In the genomic region with DNA sequence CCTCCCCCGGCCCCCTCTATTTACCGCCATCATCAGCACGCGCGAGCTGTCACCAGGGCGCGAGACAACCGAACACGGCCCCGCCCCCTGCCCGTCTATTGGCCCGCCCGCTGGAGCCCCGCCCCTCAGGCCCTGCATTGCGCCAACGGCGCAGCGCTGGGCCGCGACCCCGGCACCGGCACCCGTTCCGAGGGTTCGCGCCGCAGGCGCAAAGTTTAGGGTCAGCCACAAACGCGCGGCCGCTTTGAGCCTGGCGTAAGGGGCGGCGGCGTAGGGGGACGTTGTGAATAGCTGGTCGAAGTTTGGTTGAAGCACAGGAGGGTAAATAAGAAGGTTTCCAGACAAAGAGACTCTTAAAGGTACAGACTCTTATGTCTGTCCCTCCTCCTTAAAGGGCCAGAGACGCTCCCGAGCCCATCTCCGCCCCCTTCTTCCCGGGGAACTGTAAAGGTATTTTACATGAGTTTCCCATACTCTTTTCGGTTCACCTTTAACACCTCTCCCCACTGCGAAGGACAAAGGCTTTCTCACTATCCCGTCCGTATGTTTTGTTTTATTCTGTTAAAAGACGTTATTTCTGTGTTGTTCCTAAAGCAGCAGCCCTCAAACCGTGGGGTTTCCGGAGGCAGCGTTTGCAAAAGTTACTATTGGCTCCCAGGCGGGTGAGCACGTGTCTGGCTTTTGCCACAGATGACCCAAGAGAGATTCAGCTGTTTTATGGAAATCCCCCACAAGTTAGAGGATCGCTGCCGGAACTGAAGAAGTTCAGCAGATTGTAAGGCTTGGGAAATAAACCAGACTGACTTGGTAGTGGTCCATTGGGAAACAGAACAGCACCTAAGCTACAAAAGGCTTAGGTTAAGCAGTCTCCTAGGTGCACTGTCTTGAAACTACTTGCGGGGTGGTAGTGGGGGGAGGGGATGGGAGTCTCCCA, we compare ENCODE assay signal across 1 cellular context.
A peak's percentile ranks its signal among the peaks of the same experiment; 100 is the strongest.
TF ChIP-seq lines count a peak whose summit lies in the region.

A gene (minus strand): TSS at position 76 of the 934 bp plus-strand sequence. CDS start 88,392 bp downstream, outside the sequence.

TF ChIP-seq in K562, 482 proteins besides CTCF, POLR2A, EP300 and RAD21 (continued from another document and continues in another):
- TF ChIP-seq, protein P1, sequence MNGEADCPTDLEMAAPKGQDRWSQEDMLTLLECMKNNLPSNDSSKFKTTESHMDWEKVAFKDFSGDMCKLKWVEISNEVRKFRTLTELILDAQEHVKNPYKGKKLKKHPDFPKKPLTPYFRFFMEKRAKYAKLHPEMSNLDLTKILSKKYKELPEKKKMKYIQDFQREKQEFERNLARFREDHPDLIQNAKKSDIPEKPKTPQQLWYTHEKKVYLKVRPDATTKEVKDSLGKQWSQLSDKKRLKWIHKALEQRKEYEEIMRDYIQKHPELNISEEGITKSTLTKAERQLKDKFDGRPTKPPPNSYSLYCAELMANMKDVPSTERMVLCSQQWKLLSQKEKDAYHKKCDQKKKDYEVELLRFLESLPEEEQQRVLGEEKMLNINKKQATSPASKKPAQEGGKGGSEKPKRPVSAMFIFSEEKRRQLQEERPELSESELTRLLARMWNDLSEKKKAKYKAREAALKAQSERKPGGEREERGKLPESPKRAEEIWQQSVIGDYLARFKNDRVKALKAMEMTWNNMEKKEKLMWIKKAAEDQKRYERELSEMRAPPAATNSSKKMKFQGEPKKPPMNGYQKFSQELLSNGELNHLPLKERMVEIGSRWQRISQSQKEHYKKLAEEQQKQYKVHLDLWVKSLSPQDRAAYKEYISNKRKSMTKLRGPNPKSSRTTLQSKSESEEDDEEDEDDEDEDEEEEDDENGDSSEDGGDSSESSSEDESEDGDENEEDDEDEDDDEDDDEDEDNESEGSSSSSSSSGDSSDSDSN (IDR thresholded peaks at IDR 0.05; ENCODE audit: borderline replicate concordance in 1 of 2, low read depth in 2 of 2, low read length in 2 of 2) = 0 out of 4 replicates have a peak, but pooled peaks of 1 of the 2 experiments have one; percentile 24
- TF ChIP-seq ZNF121 (CRISPR knock-in tag; conservative IDR thresholded peaks at IDR 0.05) (no peak), SRSF1 (IDR thresholded peaks at IDR 0.05; ENCODE audit: low read depth, low read length) (peak; percentile 92; the same call in 1 of the 2 replicates), SIRT6 (IDR thresholded peaks at IDR 0.05; ENCODE audit: low read depth, low read length) (no peak), PCBP1 (IDR thresholded peaks at IDR 0.05; ENCODE audit: low read depth, low read length, poor library complexity, severe bottlenecking) (no peak), GATAD2A (IDR thresholded peaks at IDR 0.05) (no peak), DNMT1 (IDR thresholded peaks at IDR 0.05) (no peak), PHTF2 (CRISPR knock-in tag; IDR thresholded peaks at IDR 0.05) (no peak), GABPB2 (CRISPR knock-in tag; conservative IDR thresholded peaks at IDR 0.05) (no peak), ZBED1 (IDR thresholded peaks at IDR 0.05) (no peak), RB1 (IDR thresholded peaks at IDR 0.05; ENCODE audit: low read depth) (peak; percentile 88), ZNF785 (CRISPR knock-in tag; IDR thresholded peaks at IDR 0.05) (no peak), ZNF561 (CRISPR knock-in tag; conservative IDR thresholded peaks at IDR 0.05) (no peak), MYNN (IDR thresholded peaks at IDR 0.05) (peak; percentile 86), MYNN (CRISPR knock-in tag; IDR thresholded peaks at IDR 0.05) (no peak), CXXC5 (CRISPR knock-in tag; IDR thresholded peaks at IDR 0.05) (peak; percentile 84), PHB2 (IDR thresholded peaks at IDR 0.05; ENCODE audit: low read depth) (no peak), SNRNP70 (optimal IDR thresholded peaks at IDR 0.05; ENCODE audit: low read depth, low read length) (no peak), DIDO1 (tag; IDR thresholded peaks at IDR 0.05; ENCODE audit: low read depth) (0 out of 2 replicates have a peak, but pooled peaks have one; percentile 39), TAL1 (IDR thresholded peaks at IDR 0.05) (no peak; the same call in 1 of the 2 replicates), GATAD2B (IDR thresholded peaks at IDR 0.05; ENCODE audit: borderline replicate concordance) (no peak), HDAC8 (tag; IDR thresholded peaks at IDR 0.05) (no peak), MIER1 (IDR thresholded peaks at IDR 0.05; ENCODE audit: low read depth) (no peak), SMAD3 (CRISPR knock-in tag; conservative IDR thresholded peaks at IDR 0.05) (no peak), BCL6 (CRISPR knock-in tag; IDR thresholded peaks at IDR 0.05) (no peak), ZNF830 (CRISPR knock-in tag; IDR thresholded peaks at IDR 0.05) (no peak), LARP7 (IDR thresholded peaks at IDR 0.05) (no peak), ETV6 (IDR thresholded peaks at IDR 0.05; ENCODE audit: borderline replicate concordance in 1 of 2, low read depth in 2 of 2, low read length in 1 of 2) (no peak), ETV6 (CRISPR knock-in tag; IDR thresholded peaks at IDR 0.05; ENCODE audit: borderline replicate concordance) (no peak), ERF (CRISPR knock-in tag; IDR thresholded peaks at IDR 0.05) (no peak)
- TF ChIP-seq, protein P2, sequence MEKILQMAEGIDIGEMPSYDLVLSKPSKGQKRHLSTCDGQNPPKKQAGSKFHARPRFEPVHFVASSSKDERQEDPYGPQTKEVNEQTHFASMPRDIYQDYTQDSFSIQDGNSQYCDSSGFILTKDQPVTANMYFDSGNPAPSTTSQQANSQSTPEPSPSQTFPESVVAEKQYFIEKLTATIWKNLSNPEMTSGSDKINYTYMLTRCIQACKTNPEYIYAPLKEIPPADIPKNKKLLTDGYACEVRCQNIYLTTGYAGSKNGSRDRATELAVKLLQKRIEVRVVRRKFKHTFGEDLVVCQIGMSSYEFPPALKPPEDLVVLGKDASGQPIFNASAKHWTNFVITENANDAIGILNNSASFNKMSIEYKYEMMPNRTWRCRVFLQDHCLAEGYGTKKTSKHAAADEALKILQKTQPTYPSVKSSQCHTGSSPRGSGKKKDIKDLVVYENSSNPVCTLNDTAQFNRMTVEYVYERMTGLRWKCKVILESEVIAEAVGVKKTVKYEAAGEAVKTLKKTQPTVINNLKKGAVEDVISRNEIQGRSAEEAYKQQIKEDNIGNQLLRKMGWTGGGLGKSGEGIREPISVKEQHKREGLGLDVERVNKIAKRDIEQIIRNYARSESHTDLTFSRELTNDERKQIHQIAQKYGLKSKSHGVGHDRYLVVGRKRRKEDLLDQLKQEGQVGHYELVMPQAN (IDR thresholded peaks at IDR 0.05; ENCODE audit: borderline replicate concordance) = peak; percentile 85
- TF ChIP-seq, protein P3, sequence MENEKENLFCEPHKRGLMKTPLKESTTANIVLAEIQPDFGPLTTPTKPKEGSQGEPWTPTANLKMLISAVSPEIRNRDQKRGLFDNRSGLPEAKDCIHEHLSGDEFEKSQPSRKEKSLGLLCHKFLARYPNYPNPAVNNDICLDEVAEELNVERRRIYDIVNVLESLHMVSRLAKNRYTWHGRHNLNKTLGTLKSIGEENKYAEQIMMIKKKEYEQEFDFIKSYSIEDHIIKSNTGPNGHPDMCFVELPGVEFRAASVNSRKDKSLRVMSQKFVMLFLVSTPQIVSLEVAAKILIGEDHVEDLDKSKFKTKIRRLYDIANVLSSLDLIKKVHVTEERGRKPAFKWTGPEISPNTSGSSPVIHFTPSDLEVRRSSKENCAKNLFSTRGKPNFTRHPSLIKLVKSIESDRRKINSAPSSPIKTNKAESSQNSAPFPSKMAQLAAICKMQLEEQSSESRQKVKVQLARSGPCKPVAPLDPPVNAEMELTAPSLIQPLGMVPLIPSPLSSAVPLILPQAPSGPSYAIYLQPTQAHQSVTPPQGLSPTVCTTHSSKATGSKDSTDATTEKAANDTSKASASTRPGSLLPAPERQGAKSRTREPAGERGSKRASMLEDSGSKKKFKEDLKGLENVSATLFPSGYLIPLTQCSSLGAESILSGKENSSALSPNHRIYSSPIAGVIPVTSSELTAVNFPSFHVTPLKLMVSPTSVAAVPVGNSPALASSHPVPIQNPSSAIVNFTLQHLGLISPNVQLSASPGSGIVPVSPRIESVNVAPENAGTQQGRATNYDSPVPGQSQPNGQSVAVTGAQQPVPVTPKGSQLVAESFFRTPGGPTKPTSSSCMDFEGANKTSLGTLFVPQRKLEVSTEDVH (IDR thresholded peaks at IDR 0.05; ENCODE audit: low read depth, partially characterized antibody) = no peak
- TF ChIP-seq, protein P4, sequence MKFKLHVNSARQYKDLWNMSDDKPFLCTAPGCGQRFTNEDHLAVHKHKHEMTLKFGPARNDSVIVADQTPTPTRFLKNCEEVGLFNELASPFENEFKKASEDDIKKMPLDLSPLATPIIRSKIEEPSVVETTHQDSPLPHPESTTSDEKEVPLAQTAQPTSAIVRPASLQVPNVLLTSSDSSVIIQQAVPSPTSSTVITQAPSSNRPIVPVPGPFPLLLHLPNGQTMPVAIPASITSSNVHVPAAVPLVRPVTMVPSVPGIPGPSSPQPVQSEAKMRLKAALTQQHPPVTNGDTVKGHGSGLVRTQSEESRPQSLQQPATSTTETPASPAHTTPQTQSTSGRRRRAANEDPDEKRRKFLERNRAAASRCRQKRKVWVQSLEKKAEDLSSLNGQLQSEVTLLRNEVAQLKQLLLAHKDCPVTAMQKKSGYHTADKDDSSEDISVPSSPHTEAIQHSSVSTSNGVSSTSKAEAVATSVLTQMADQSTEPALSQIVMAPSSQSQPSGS (CRISPR knock-in tag; IDR thresholded peaks at IDR 0.05) = no peak
- TF ChIP-seq, protein P5, sequence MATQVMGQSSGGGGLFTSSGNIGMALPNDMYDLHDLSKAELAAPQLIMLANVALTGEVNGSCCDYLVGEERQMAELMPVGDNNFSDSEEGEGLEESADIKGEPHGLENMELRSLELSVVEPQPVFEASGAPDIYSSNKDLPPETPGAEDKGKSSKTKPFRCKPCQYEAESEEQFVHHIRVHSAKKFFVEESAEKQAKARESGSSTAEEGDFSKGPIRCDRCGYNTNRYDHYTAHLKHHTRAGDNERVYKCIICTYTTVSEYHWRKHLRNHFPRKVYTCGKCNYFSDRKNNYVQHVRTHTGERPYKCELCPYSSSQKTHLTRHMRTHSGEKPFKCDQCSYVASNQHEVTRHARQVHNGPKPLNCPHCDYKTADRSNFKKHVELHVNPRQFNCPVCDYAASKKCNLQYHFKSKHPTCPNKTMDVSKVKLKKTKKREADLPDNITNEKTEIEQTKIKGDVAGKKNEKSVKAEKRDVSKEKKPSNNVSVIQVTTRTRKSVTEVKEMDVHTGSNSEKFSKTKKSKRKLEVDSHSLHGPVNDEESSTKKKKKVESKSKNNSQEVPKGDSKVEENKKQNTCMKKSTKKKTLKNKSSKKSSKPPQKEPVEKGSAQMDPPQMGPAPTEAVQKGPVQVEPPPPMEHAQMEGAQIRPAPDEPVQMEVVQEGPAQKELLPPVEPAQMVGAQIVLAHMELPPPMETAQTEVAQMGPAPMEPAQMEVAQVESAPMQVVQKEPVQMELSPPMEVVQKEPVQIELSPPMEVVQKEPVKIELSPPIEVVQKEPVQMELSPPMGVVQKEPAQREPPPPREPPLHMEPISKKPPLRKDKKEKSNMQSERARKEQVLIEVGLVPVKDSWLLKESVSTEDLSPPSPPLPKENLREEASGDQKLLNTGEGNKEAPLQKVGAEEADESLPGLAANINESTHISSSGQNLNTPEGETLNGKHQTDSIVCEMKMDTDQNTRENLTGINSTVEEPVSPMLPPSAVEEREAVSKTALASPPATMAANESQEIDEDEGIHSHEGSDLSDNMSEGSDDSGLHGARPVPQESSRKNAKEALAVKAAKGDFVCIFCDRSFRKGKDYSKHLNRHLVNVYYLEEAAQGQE (CRISPR knock-in tag; IDR thresholded peaks at IDR 0.05; ENCODE audit: low read depth) = no peak
- TF ChIP-seq, protein P6, sequence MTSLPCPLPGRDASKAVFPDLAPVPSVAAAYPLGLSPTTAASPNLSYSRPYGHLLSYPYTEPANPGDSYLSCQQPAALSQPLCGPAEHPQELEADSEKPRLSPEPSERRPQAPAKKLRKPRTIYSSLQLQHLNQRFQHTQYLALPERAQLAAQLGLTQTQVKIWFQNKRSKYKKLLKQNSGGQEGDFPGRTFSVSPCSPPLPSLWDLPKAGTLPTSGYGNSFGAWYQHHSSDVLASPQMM (CRISPR knock-in tag; IDR thresholded peaks at IDR 0.05) = no peak
- TF ChIP-seq, protein P7, sequence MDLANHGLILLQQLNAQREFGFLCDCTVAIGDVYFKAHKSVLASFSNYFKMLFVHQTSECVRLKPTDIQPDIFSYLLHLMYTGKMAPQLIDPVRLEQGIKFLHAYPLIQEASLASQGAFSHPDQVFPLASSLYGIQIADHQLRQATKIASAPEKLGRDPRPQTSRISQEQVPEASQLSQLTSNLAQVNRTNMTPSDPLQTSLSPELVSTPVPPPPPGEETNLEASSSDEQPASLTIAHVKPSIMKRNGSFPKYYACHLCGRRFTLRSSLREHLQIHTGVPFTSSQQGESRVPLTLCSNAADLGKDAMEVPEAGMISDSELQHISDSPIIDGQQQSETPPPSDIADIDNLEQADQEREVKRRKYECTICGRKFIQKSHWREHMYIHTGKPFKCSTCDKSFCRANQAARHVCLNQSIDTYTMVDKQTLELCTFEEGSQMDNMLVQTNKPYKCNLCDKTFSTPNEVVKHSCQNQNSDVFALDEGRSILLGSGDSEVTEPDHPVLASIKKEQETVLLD (IDR thresholded peaks at IDR 0.05) = no peak
- TF ChIP-seq, protein P8, sequence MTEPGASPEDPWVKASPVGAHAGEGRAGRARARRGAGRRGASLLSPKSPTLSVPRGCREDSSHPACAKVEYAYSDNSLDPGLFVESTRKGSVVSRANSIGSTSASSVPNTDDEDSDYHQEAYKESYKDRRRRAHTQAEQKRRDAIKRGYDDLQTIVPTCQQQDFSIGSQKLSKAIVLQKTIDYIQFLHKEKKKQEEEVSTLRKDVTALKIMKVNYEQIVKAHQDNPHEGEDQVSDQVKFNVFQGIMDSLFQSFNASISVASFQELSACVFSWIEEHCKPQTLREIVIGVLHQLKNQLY (CRISPR knock-in tag; conservative IDR thresholded peaks at IDR 0.05) = no peak
- TF ChIP-seq, protein P9, sequence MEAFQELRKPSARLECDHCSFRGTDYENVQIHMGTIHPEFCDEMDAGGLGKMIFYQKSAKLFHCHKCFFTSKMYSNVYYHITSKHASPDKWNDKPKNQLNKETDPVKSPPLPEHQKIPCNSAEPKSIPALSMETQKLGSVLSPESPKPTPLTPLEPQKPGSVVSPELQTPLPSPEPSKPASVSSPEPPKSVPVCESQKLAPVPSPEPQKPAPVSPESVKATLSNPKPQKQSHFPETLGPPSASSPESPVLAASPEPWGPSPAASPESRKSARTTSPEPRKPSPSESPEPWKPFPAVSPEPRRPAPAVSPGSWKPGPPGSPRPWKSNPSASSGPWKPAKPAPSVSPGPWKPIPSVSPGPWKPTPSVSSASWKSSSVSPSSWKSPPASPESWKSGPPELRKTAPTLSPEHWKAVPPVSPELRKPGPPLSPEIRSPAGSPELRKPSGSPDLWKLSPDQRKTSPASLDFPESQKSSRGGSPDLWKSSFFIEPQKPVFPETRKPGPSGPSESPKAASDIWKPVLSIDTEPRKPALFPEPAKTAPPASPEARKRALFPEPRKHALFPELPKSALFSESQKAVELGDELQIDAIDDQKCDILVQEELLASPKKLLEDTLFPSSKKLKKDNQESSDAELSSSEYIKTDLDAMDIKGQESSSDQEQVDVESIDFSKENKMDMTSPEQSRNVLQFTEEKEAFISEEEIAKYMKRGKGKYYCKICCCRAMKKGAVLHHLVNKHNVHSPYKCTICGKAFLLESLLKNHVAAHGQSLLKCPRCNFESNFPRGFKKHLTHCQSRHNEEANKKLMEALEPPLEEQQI (IDR thresholded peaks at IDR 0.05) = no peak
- TF ChIP-seq, protein P10, sequence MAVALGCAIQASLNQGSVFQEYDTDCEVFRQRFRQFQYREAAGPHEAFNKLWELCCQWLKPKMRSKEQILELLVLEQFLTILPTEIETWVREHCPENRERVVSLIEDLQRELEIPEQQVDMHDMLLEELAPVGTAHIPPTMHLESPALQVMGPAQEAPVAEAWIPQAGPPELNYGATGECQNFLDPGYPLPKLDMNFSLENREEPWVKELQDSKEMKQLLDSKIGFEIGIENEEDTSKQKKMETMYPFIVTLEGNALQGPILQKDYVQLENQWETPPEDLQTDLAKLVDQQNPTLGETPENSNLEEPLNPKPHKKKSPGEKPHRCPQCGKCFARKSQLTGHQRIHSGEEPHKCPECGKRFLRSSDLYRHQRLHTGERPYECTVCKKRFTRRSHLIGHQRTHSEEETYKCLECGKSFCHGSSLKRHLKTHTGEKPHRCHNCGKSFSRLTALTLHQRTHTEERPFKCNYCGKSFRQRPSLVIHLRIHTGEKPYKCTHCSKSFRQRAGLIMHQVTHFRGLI (CRISPR knock-in tag; IDR thresholded peaks at IDR 0.05) = no peak
